18 cellular contexts compared by ENCODE assay signal in genomic region chr1:21576031-21576797, GRCh38.
A peak's percentile ranks its signal among the peaks of the same experiment; 100 is the strongest.
DNase-seq lines count a peak whose midpoint lies in the region; ATAC-seq, FAIRE-seq and TF ChIP-seq lines count a peak whose summit lies in the region.
"Had no signal": no experiment of that assay in that cellular context is flagged by ENCODE, and none has a peak within 500 bp of the region (broad histone marks: within the 10 kb centered on the region; RNA-seq: fewer than 3 reads in every experiment).

No MANE protein-coding gene starts in this region.

- H3K18ac ChIP-seq in H1 (ENCODE audit: extremely low read depth, low read length): no peak overlapping the region

- H2BK20ac ChIP-seq in H1 (ENCODE audit: low read length): no peak overlapping the region

- no peak overlapping the region for H2BK5ac ChIP-seq in H1 (ENCODE audit: low read depth, low read length)

- H3K27ac Mint-ChIP-seq in neural progenitor cell (no peak overlapping the region), type B pancreatic cell (no peak overlapping the region)
- H3K27ac Mint-ChIP-seq: B cell; CD8-positive, alpha-beta T cell; GM23338 had no signal

- H4K91ac ChIP-seq in H1 (replicated peaks; ENCODE audit: insufficient read length, low read length): no peak overlapping the region

- peaks cover 3% of the 10 kb centered on the region; the same call in 1 of the 2 replicates for H3K23me2 ChIP-seq in H1 (ENCODE audit: low read depth, low read length)

- in situ Hi-C loops in K562 (cut with MboI): no loop called here

- 17% methylated on average over 7 of the region's 7 CpGs for WGBS in K562 (ENCODE audit: insufficient coverage, low coverage, missing lambda C conversion rate)
- WGBS in H1 (ENCODE audit: extremely low coverage in 1 of 2, insufficient coverage in 1 of 2, insufficient read length in 1 of 2, insufficient replicate concordance in 2 of 2, low coverage in 1 of 2, low lambda C conversion rate in 2 of 2, missing lambda C conversion rate in 1 of 2), 2 experiments: 88% methylated on average over 6 of the region's 7 CpGs; no CpG with 5 or more reads in 1 of the 2 experiments

- FAIRE-seq in K562 (lab: Jason Lieb, UNC) (no peak), H1 (lab: Jason Lieb, UNC) (no peak)
- FAIRE-seq: HTR-8/SVneo had no signal

- H3K14ac ChIP-seq in H1 (ENCODE audit: insufficient read length): no peak overlapping the region

- H2BK120ac ChIP-seq in H1 (replicated peaks; ENCODE audit: low read depth, low read length): no peak overlapping the region

- no peaks in the 10 kb centered on the region for H3K36me3 Mint-ChIP-seq in neural progenitor cell
- H3K36me3 Mint-ChIP-seq in type B pancreatic cell: no peaks in the 10 kb centered on the region
- H3K36me3 Mint-ChIP-seq: CD8-positive, alpha-beta T cell had no signal

- TF ChIP-seq POLR2A in K562 (conservative IDR thresholded peaks at IDR 0.05): no peak
- TF ChIP-seq POLR2A in H1 (IDR thresholded peaks at IDR 0.05; ENCODE audit: control extremely low read depth in 1 of 2, low read depth in 2 of 2, low read length in 2 of 2): no peak

- peak overlapping the region; percentile 71 for H3K56ac ChIP-seq in H1 (replicated peaks; ENCODE audit: insufficient read length, low read depth, low read length)

- no peak overlapping the region for H2BK15ac ChIP-seq in H1 (ENCODE audit: low read length)

- intact Hi-C loops in K562 (cut with micrococcal nuclease) (loop anchor here (10.0 kb wide), 1 partner anchor 201 kb away; no protein-coding TSS in a partner anchor), dorsolateral prefrontal cortex (cut with DNase I) (loop anchor here in 1 of 2 donors (10.0 kb wide), 1 partner anchor 321 kb away; no protein-coding TSS in a partner anchor)

- H3K23ac ChIP-seq in H1 (ENCODE audit: insufficient read length): no peak overlapping the region

- H3K9me3 ChIP-seq in K562 (replicated peaks; ENCODE audit: control insufficient read depth, insufficient read depth, low read depth, low read length): no peaks in the 10 kb centered on the region
- H3K9me3 ChIP-seq in H1 (ENCODE audit: insufficient read depth in 2 of 2, low read depth in 1 of 2, low read length in 1 of 2): no peaks in the 10 kb centered on the region
- H3K9me3 ChIP-seq in neural progenitor cell (ENCODE audit: low read depth): no peaks in the 10 kb centered on the region
- no peaks in the 10 kb centered on the region for H3K9me3 ChIP-seq in SJCRH30 (replicated peaks)

- CTCF ChIA-PET in K562 (lab: Yijun Ruan, JAX; ENCODE audit: low intra/inter-chr PET ratio) (no interaction called here), H1 (lab: Charles Lee; ENCODE audit: partially characterized antibody) (interaction anchor here (0.6 to 4.8 kb wide), 9 partner anchors 18 to 322 kb away, joined by 3 to 49 read pairs (median 6); no protein-coding TSS in a partner anchor)

- DNase-seq in K562 (ENCODE audit: extremely low read depth in 1 of 4, low spot score in 3 of 4) (no peak), H1 (ENCODE audit: low read depth in 1 of 2, low spot score in 2 of 2) (no peak), neural progenitor cell (ENCODE audit: low spot score) (no peak), type B pancreatic cell (ENCODE audit: extremely low spot score, unreplicated experiment) (peak; percentile 54), SHP77 (lab: John Stamatoyannopoulos, UW) (no peak), dorsolateral prefrontal cortex (no peak), SJCRH30 (no peak)
- DNase-seq: Calu3, DMS79 treated with DMSO at 0.1 percent for 48 hours, GF-D8, H7, IMR-90 had no signal

- H2AFZ ChIP-seq in K562 (ENCODE audit: low read depth, low read length) (no peak overlapping the region), H1 (ENCODE audit: low read length) (no peak overlapping the region), neural progenitor cell (replicated peaks) (no peak overlapping the region)
- H2AFZ ChIP-seq: GM23338 had no signal

- H3K9me1 ChIP-seq in K562 (ENCODE audit: control insufficient read depth, insufficient read depth, low read length): no peaks in the 10 kb centered on the region

- POLR2A ChIA-PET in K562 (lab: Yijun Ruan, JAX) (interaction anchor here (0.7 to 1.5 kb wide), 2 partner anchors 9 to 11 kb away, joined by 3 to 4 read pairs; no protein-coding TSS in a partner anchor), H1 (lab: Charles Lee; ENCODE audit: partially characterized antibody) (interaction anchor here (1.3 kb wide), 1 partner anchor 20 kb away, joined by 3 read pairs; no protein-coding TSS in a partner anchor)

- H3K4me3 Mint-ChIP-seq in neural progenitor cell (peak overlapping the region; percentile 27), type B pancreatic cell (no peak overlapping the region)
- H3K4me3 Mint-ChIP-seq: B cell; CD8-positive, alpha-beta T cell; GM23338 had no signal

- BruUV-seq in K562 (replicated peaks; lab: Mats Ljungman, UMichigan): no TSS peak

- H3K4me1 ChIP-seq in K562 (replicated peaks in 1 of 2; ENCODE audit: control insufficient read depth in 2 of 2, insufficient read depth in 2 of 2, low read length in 2 of 2) (peaks cover 4 to 20% of the 10 kb centered on the region in 2 experiments; a peak in 4 of 5 replicates), H1 (replicated peaks in 1 of 4; ENCODE audit: control insufficient read depth in 3 of 4, insufficient read depth in 4 of 4, low read length in 3 of 4) (peaks cover 2 to 7% (median 4%) of the 10 kb centered on the region in 4 experiments; a peak in 6 of 7 replicates), neural progenitor cell (peaks cover 13% of the 10 kb centered on the region), SJCRH30 (peaks cover 5% of the 10 kb centered on the region; the same call in 1 of the 2 replicates)

- no peak for TF ChIP-seq CTCF in K562 (IDR thresholded peaks at IDR 0.05 in 2 of 3, conservative IDR thresholded peaks at IDR 0.05 in 1 of 3; ENCODE audit: insufficient read depth in 2 of 3, low read depth in 1 of 3, low read length in 3 of 3)
- TF ChIP-seq CTCF in H1 (IDR thresholded peaks at IDR 0.05; ENCODE audit: control extremely low read depth in 1 of 3, insufficient read depth in 1 of 3, low read depth in 1 of 3, low read length in 3 of 3): no peak
- no peak for TF ChIP-seq CTCF in neural progenitor cell (IDR thresholded peaks at IDR 0.05)
- TF ChIP-seq CTCF in type B pancreatic cell (conservative IDR thresholded peaks at IDR 0.05): no peak
- no peak for TF ChIP-seq CTCF in dorsolateral prefrontal cortex (IDR thresholded peaks at IDR 0.05 in 54 of 56, conservative IDR thresholded peaks at IDR 0.05 in 2 of 56; ENCODE audit: low read depth in 1 of 56, partially characterized antibody in 56 of 56)

- H3K9me3 Mint-ChIP-seq in neural progenitor cell (no peaks in the 10 kb centered on the region), type B pancreatic cell (no peaks in the 10 kb centered on the region)
- H3K9me3 Mint-ChIP-seq: CD8-positive, alpha-beta T cell; GM23338 had no signal

- H3K9ac ChIP-seq in K562 (ENCODE audit: insufficient read depth in 1 of 2, low read depth in 2 of 2, low read length in 2 of 2) (peak overlapping the region in 1 of 2 experiments; percentile 28; a peak in 1 of 4 replicates), H1 (replicated peaks in 1 of 4; ENCODE audit: extremely low read depth in 1 of 4, low read depth in 3 of 4, low read length in 3 of 4) (no peak overlapping the region), neural progenitor cell (no peak overlapping the region)
- H3K9ac ChIP-seq: BLaER1 treated with 17β-estradiol and CSF1 and Interleukin-3, amounts not matched to agents 10 nM and 100 nM had no signal

- ATAC-seq in K562: no peak
- ATAC-seq: CD8-positive, alpha-beta T cell; GM23338; HCT116 had no signal

- H2BK12ac ChIP-seq in H1 (ENCODE audit: low read depth, low read length): peak overlapping the region; percentile 39; the same call in 1 of the 2 replicates

- no peak overlapping the region for H2AK5ac ChIP-seq in H1 (ENCODE audit: low read depth, low read length)

- H3K4me3 ChIP-seq in K562 (no peak overlapping the region), H1 (ENCODE audit: extremely low read depth in 1 of 4, insufficient read depth in 2 of 4, low read depth in 3 of 4, low read length in 4 of 4) (no peak overlapping the region), neural progenitor cell (no peak overlapping the region), dorsolateral prefrontal cortex (no peak overlapping the region), SJCRH30 (no peak overlapping the region)
- H3K4me3 ChIP-seq: BLaER1 treated with 17β-estradiol and CSF1 and Interleukin-3, amounts not matched to agents 10 nM and 100 nM; GM23338 had no signal

- H3K79me2 ChIP-seq in K562 (ENCODE audit: control insufficient read depth, insufficient read depth, low read length): no peaks in the 10 kb centered on the region
- H3K79me2 ChIP-seq in H1 (ENCODE audit: control insufficient read depth in 1 of 2, insufficient read depth in 2 of 2, low read length in 2 of 2): no peaks in the 10 kb centered on the region
- no peaks in the 10 kb centered on the region for H3K79me2 ChIP-seq in neural progenitor cell (ENCODE audit: low read depth)

- H3F3A ChIP-seq in neural progenitor cell (ENCODE audit: low read depth): peaks cover 28% of the 10 kb centered on the region

- peak overlapping the region; percentile 15 for H3K4ac ChIP-seq in H1 (replicated peaks; ENCODE audit: insufficient read length, low read depth, low read length)

- H4K20me1 ChIP-seq in K562 (replicated peaks; ENCODE audit: control insufficient read depth, insufficient read depth, low read length) (peaks cover 4% of the 10 kb centered on the region; the same call in 1 of the 2 replicates), H1 (replicated peaks in 1 of 2; ENCODE audit: control insufficient read depth in 1 of 2, insufficient read depth in 2 of 2, low read length in 2 of 2) (peaks cover 0 to 4% of the 10 kb centered on the region in 2 experiments), neural progenitor cell (ENCODE audit: low read depth) (no peaks in the 10 kb centered on the region)

- H3K27me3 Mint-ChIP-seq in neural progenitor cell (ENCODE audit: insufficient read depth, low read depth): peaks cover 7% of the 10 kb centered on the region
- peaks cover 9% of the 10 kb centered on the region for H3K27me3 Mint-ChIP-seq in type B pancreatic cell

- H4K8ac ChIP-seq in H1 (ENCODE audit: extremely low read depth, insufficient read depth, low read length): no peak overlapping the region

- peaks cover 14% of the 10 kb centered on the region for H3K4me1 Mint-ChIP-seq in neural progenitor cell
- H3K4me1 Mint-ChIP-seq in type B pancreatic cell (ENCODE audit: unreplicated experiment): peaks cover 6% of the 10 kb centered on the region

- no peaks in the 10 kb centered on the region; the same call in none of the 2 replicates for H3K79me1 ChIP-seq in H1 (ENCODE audit: low read depth, low read length)

- H3K27ac ChIP-seq in K562 (ENCODE audit: extremely low read depth, low read depth, low read length): no peak overlapping the region
- no peak overlapping the region for H3K27ac ChIP-seq in H1 (ENCODE audit: low read depth, low read length)
- H3K27ac ChIP-seq in neural progenitor cell: no peak overlapping the region
- H3K27ac ChIP-seq in dorsolateral prefrontal cortex: no peak overlapping the region
- no peak overlapping the region for H3K27ac ChIP-seq in SJCRH30
- H3K27ac ChIP-seq: BLaER1 treated with 17β-estradiol and CSF1 and Interleukin-3, amounts not matched to agents 10 nM and 100 nM had no signal

- H4K5ac ChIP-seq in H1 (ENCODE audit: insufficient read length, low read depth, low read length): no peak overlapping the region

- TF ChIP-seq EP300 in K562 (IDR thresholded peaks at IDR 0.05; ENCODE audit: low read length) (no peak), H1 (IDR thresholded peaks at IDR 0.05; ENCODE audit: borderline replicate concordance in 1 of 2, low read depth in 2 of 2, low read length in 2 of 2) (no peak)

- no peaks in the 10 kb centered on the region for H3K36me3 ChIP-seq in K562 (ENCODE audit: control insufficient read depth, insufficient read depth, low read length)
- peaks cover 0 to 4% (median 2%) of the 10 kb centered on the region in 4 experiments; a peak in 4 of 8 replicates for H3K36me3 ChIP-seq in H1 (ENCODE audit: control insufficient read depth in 2 of 4, insufficient read depth in 4 of 4, low read length in 3 of 4)
- no peaks in the 10 kb centered on the region for H3K36me3 ChIP-seq in neural progenitor cell
- no peaks in the 10 kb centered on the region for H3K36me3 ChIP-seq in SJCRH30
- H3K36me3 ChIP-seq: BLaER1 treated with 17β-estradiol and CSF1 and Interleukin-3, amounts not matched to agents 10 nM and 100 nM had no signal

- H3K4me2 ChIP-seq in K562 (ENCODE audit: insufficient read depth, low read length): no peak overlapping the region
- no peak overlapping the region for H3K4me2 ChIP-seq in H1 (ENCODE audit: insufficient read depth in 1 of 2, low read depth in 2 of 2, low read length in 2 of 2)
- H3K4me2 ChIP-seq in neural progenitor cell: no peak overlapping the region
- H3K4me2 ChIP-seq: GM23338 had no signal

- TF ChIP-seq RAD21 in K562 (CRISPR knock-in tag; conservative IDR thresholded peaks at IDR 0.05 in 1 of 2, IDR thresholded peaks at IDR 0.05 in 1 of 2) (no peak), H1 (IDR thresholded peaks at IDR 0.05 in 1 of 2, conservative IDR thresholded peaks at IDR 0.05 in 1 of 2; ENCODE audit: low read depth in 2 of 2, low read length in 2 of 2) (no peak)

- peaks cover 9 to 37% of the 10 kb centered on the region in 2 experiments; a peak in 4 of 5 replicates for H3K27me3 ChIP-seq in K562 (ENCODE audit: control insufficient read depth in 2 of 2, insufficient read depth in 2 of 2, low read length in 2 of 2)
- no peaks in the 10 kb centered on the region; a peak in 2 of 7 replicates for H3K27me3 ChIP-seq in H1 (replicated peaks in 1 of 4; ENCODE audit: control insufficient read depth in 3 of 4, extremely low read depth in 1 of 4, insufficient read depth in 3 of 4, low read length in 3 of 4)
- H3K27me3 ChIP-seq in neural progenitor cell: no peaks in the 10 kb centered on the region
- H3K27me3 ChIP-seq in dorsolateral prefrontal cortex: no peaks in the 10 kb centered on the region
- H3K27me3 ChIP-seq in SJCRH30: no peaks in the 10 kb centered on the region
